ENCODE assay signal across 8 cellular contexts in the genomic region with DNA sequence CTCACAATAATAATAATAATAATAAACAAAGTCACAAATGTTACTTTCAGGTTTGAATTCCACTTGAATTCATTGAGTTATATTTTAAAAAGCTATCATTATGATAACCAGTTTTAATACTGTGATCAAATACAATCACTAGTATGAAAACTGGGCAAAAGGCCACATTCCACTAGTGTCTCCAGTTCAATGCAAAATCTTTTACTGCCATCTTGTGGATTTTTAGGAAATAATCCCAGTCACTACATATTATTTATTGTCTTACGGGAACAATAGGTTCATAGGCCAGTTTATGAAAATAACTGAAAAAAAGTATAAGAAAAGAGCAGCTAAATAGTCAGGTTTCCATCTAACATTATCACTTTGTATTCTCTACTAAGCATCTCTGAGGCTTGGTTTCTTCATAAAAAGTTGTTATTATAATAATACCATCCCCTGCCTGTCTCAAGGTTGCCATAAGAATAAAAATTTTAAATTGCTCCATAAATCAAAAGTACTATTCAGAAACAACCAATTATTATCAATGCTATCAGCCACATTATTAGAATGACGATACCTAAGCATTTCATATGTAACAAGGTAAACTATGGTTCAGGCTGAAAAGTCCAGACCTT.
A peak's percentile ranks its signal among the peaks of the same experiment; 100 is the strongest.
DNase-seq lines count a peak whose midpoint lies in the region; ATAC-seq, FAIRE-seq and TF ChIP-seq lines count a peak whose summit lies in the region.

No MANE protein-coding gene starts in this region.

- DNase-seq in Calu3 (no peak), HCEC 1CT (peak; percentile 64), NCI-H2227 (lab: John Stamatoyannopoulos, UW; ENCODE audit: unreplicated experiment) (peak; percentile 63), GM12878 (ENCODE audit: low read depth, low spot score) (no peak), kidney (no peak), upper lobe of right lung (no peak), GOT3 (lab: John Stamatoyannopoulos, UW) (no peak)

- peak; percentile 79 for ATAC-seq in GM12878
- peak; percentile 65 for ATAC-seq in upper lobe of right lung
- no peak for ATAC-seq in GM18873 (IDR thresholded peaks at IDR 0.05; ENCODE audit: low FRiP score, unreplicated experiment)

- CTCF ChIA-PET in Calu3 (lab: Charles Lee) (interaction anchor here (1.2 to 1.8 kb wide), 2 partner anchors 17 to 527 kb away, joined by 3 to 8 read pairs; no protein-coding TSS in a partner anchor), GM12878 (lab: Yijun Ruan, JAX) (interaction anchor here (0.6 to 3.1 kb wide), 15 partner anchors 8 to 1109 kb away, joined by 3 to 18 read pairs (median 8); no protein-coding TSS in a partner anchor)

- peaks cover 30% of the 10 kb centered on the region for H3K27me3 Mint-ChIP-seq in Calu3 (ENCODE audit: unreplicated experiment)

- no peak overlapping the region for H3K27ac Mint-ChIP-seq in Calu3 (ENCODE audit: unreplicated experiment)

- H3K27me3 ChIP-seq in GM12878 (replicated peaks in 1 of 2; ENCODE audit: control insufficient read depth in 2 of 2, insufficient read depth in 2 of 2, low read length in 1 of 2) (no peaks in the 10 kb centered on the region), upper lobe of right lung (no peaks in the 10 kb centered on the region)

- no peak for TF ChIP-seq EP300 in GM12878 (IDR thresholded peaks at IDR 0.05; ENCODE audit: borderline replicate concordance in 1 of 2, control insufficient read depth in 1 of 2, low read depth in 2 of 2, low read length in 2 of 2)

- H3K79me2 ChIP-seq in GM12878 (ENCODE audit: control insufficient read depth, insufficient read depth, low read length): no peaks in the 10 kb centered on the region

- H3K4me1 ChIP-seq in GM12878 (ENCODE audit: control insufficient read depth, insufficient read depth, low read length) (no peaks in the 10 kb centered on the region), kidney (ENCODE audit: control insufficient read depth in 1 of 2, insufficient read depth in 1 of 2, low read depth in 1 of 2, low read length in 2 of 2) (no peaks in the 10 kb centered on the region), upper lobe of right lung (no peaks in the 10 kb centered on the region)

- peak; percentile 34 for TF ChIP-seq CTCF in Calu3 (IDR thresholded peaks at IDR 0.05; ENCODE audit: unreplicated experiment)
- TF ChIP-seq CTCF in GM12878 (IDR thresholded peaks at IDR 0.05 in 2 of 3, conservative IDR thresholded peaks at IDR 0.05 in 1 of 3; ENCODE audit: control insufficient read depth in 2 of 3, extremely low read depth in 1 of 3, insufficient read depth in 1 of 3, low read depth in 3 of 3, low read length in 3 of 3): peak; percentile 20 to 62 (median 29); a peak in 4 of 6 replicates
- TF ChIP-seq CTCF in kidney (IDR thresholded peaks at IDR 0.05; ENCODE audit: borderline replicate concordance, extremely low read depth, insufficient read depth): peak; percentile 66
- TF ChIP-seq CTCF in upper lobe of right lung (IDR thresholded peaks at IDR 0.05): peak; percentile 60

- POLR2A ChIA-PET in GM12878 (lab: Charles Lee): interaction anchor here (1.3 kb wide), 1 partner anchor 919 kb away, joined by 4 read pairs; no protein-coding TSS in a partner anchor

- intact Hi-C loops in Calu3 (cut with micrococcal nuclease; ENCODE audit: unreplicated experiment) (loop anchor here (1.0 to 5.0 kb wide), 3 partner anchors 579 to 953 kb away; no protein-coding TSS in a partner anchor), GM12878 (cut with micrococcal nuclease; ENCODE audit: unreplicated experiment) (loop anchor here (2.0 to 10.0 kb wide), 7 partner anchors 298 to 1103 kb away; no protein-coding TSS in a partner anchor), kidney (cut with DNase I) (no loop called here), upper lobe of right lung (cut with DNase I) (no loop called here)

- no TSS peak for BruUV-seq in Calu3 (replicated peaks; lab: Mats Ljungman, UMichigan)
- no TSS peak for BruUV-seq in GM12878 (replicated peaks; lab: Mats Ljungman, UMichigan)

- FAIRE-seq in GM12878 (lab: Jason Lieb, UNC): no peak
- FAIRE-seq in kidney (lab: Jason Lieb, UNC): peak; percentile 96

- H4K20me1 ChIP-seq in GM12878 (ENCODE audit: control insufficient read depth, insufficient read depth): no peaks in the 10 kb centered on the region

- H3K27ac ChIP-seq in GM12878 (ENCODE audit: control insufficient read depth, insufficient read depth) (no peak overlapping the region), kidney (ENCODE audit: low read depth in 2 of 2, low read length in 2 of 2) (no peak overlapping the region), upper lobe of right lung (no peak overlapping the region)

- H3K4me2 ChIP-seq in GM12878 (ENCODE audit: control insufficient read depth, insufficient read depth): no peak overlapping the region

- H3K4me3 ChIP-seq in GM12878: no peak overlapping the region
- H3K4me3 ChIP-seq in kidney (ENCODE audit: low read length in 2 of 2): no peak overlapping the region
- no peak overlapping the region for H3K4me3 ChIP-seq in upper lobe of right lung

- no peaks in the 10 kb centered on the region for H3K9me3 Mint-ChIP-seq in Calu3 (ENCODE audit: low read depth, unreplicated experiment)

- H3K9me3 ChIP-seq in GM12878 (replicated peaks; ENCODE audit: control insufficient read depth, insufficient read depth, low read length) (no peaks in the 10 kb centered on the region), kidney (ENCODE audit: control insufficient read depth in 1 of 2, low read length in 2 of 2) (no peaks in the 10 kb centered on the region), upper lobe of right lung (no peaks in the 10 kb centered on the region)

- RAD21 ChIA-PET in GM12878 (lab: Charles Lee; ENCODE audit: unreplicated experiment): interaction anchor here (0.7 to 1.6 kb wide), 8 partner anchors 8 to 1101 kb away, joined by 3 to 6 read pairs (median 4); no protein-coding TSS in a partner anchor

- 4% methylated on average over 2 of the region's 2 CpGs for WGBS in GM12878 (ENCODE audit: insufficient coverage, insufficient replicate concordance, low lambda C conversion rate, missing lambda C conversion rate)

- no peaks in the 10 kb centered on the region for H3K4me1 Mint-ChIP-seq in Calu3 (ENCODE audit: low read depth, unreplicated experiment)

- no peaks in the 10 kb centered on the region for H3K36me3 Mint-ChIP-seq in Calu3 (ENCODE audit: insufficient read depth, unreplicated experiment)

- SMC1A ChIA-PET in GM12878 (lab: Charles Lee; ENCODE audit: uncharacterized antibody, unreplicated experiment): interaction anchor here (0.7 to 1.7 kb wide), 8 partner anchors 8 to 1136 kb away, joined by 3 to 6 read pairs (median 4); no protein-coding TSS in a partner anchor

- in situ Hi-C loops in GM12878 (cut with MboI): loop anchor here (5.0 to 10.0 kb wide), 4 partner anchors 533 to 1095 kb away; a partner anchor contains a TSS

- peak; percentile 79 for TF ChIP-seq RAD21 in GM12878 (IDR thresholded peaks at IDR 0.05; ENCODE audit: insufficient read depth, low read depth, low read length)

- no peak overlapping the region for H2AFZ ChIP-seq in GM12878 (ENCODE audit: control insufficient read depth, low read depth, low read length)

- no peaks in the 10 kb centered on the region for H3K36me3 ChIP-seq in GM12878 (ENCODE audit: control insufficient read depth in 2 of 2, insufficient read depth in 2 of 2, low read length in 1 of 2)
- H3K36me3 ChIP-seq in kidney (ENCODE audit: control insufficient read depth in 1 of 2, insufficient read depth in 2 of 2, low read length in 2 of 2): no peaks in the 10 kb centered on the region
- no peaks in the 10 kb centered on the region for H3K36me3 ChIP-seq in upper lobe of right lung

- H3K9ac ChIP-seq in GM12878 (ENCODE audit: control insufficient read depth, insufficient read depth, low read length): no peak overlapping the region
- H3K9ac ChIP-seq in kidney (ENCODE audit: low read length in 2 of 2): no peak overlapping the region

- no peak overlapping the region for H3K4me3 Mint-ChIP-seq in Calu3 (ENCODE audit: low read depth, unreplicated experiment)

- no peak for TF ChIP-seq POLR2A in GM12878 (IDR thresholded peaks at IDR 0.05; ENCODE audit: low read depth, low read length)

TF ChIP-seq in GM12878, 131 proteins besides CTCF, POLR2A, EP300 and RAD21:
- TF ChIP-seq SMC3 (IDR thresholded peaks at IDR 0.05; ENCODE audit: borderline replicate concordance, low read length): peak; percentile 59; the same call in 1 of the 2 replicates
- TF ChIP-seq GATAD2B (conservative IDR thresholded peaks at IDR 0.05; ENCODE audit: low read depth): no peak

Comparison
In these comparisons a context has a peak if more than half of its experiments do, and no peak if none do; other contexts are left out.
1. DNase-seq: peak in HCEC 1CT (single experiment) and NCI-H2227 (single experiment); none in Calu3 (single experiment), GM12878 (single experiment), kidney (single experiment), upper lobe of right lung (single experiment) and GOT3 (single experiment).
2. intact Hi-C loops: an anchor here in Calu3 (1.0 to 5.0 kb wide) and GM12878 (2.0 to 10.0 kb wide); none called in kidney and upper lobe of right lung.
3. Peak in every context shown above with its lines, with median percentiles within 50 percentile points of each other: CTCF ChIP-seq.